In genomic region chr1:223742861-223743517, GRCh38 we compare ENCODE assay signal across 14 cellular contexts. TPM values are rescaled to one million over a fixed set of nuclear protein-coding genes. Genes with fewer than 3 reads are reported as not detected.
DNase-seq lines count a peak whose midpoint lies in the region; ATAC-seq and TF ChIP-seq lines count a peak whose summit lies in the region.
"Had no signal": no experiment of that assay in that cellular context is flagged by ENCODE, and none has a peak within 500 bp of the region (broad histone marks: within the 10 kb centered on the region; RNA-seq: fewer than 3 reads in every experiment).

No MANE protein-coding gene starts in this region.

- 76 to 77% methylated on average over 8 to 9 of the region's 9 CpGs for WGBS in thyroid gland, 2 donors

- DNase-seq in left ventricle myocardium inferior, result no peak
- no peak for DNase-seq in Right ventricle myocardium superior
- peak; percentile 74 for DNase-seq in NCI-H345 treated with DMSO at 0.1 percent for 48 hours (lab: John Stamatoyannopoulos, UW; ENCODE audit: unreplicated experiment)
- DNase-seq in epithelial cell of prostate (ENCODE audit: low read depth, low spot score), result no peak
- DNase-seq in thyroid gland, result no peak
- DNase-seq in kidney glomerular epithelial cell (lab: John Stamatoyannopoulos, UW), result no peak
- DNase-seq: activated T-cell treated with anti-CD3 and anti-CD28 coated beads, Interleukin-2, amount 50 U/mL, for 4 hours; effector memory CD4-positive, alpha-beta T cell; mesendoderm; NCI-H1105 had no signal

- no peak for ATAC-seq in Right ventricle myocardium superior (ENCODE audit: poor library complexity)
- no peak for ATAC-seq in stimulated activated memory B cell treated with anti-CD40 and anti-IgM and Interleukin-4, amounts not matched to agents 10 μg/mL and 1 μg/mL and 100 μg/mL, for 72 hours
- ATAC-seq in HG02798 (IDR thresholded peaks at IDR 0.05; ENCODE audit: poor library complexity, unreplicated experiment), result no peak
- ATAC-seq: activated CD4-positive, CD25-positive, alpha-beta regulatory T cell treated with anti-CD3 and anti-CD28 coated beads, Interleukin-2, amount 50 U/mL, for 24 hours; activated T-cell treated with anti-CD3 and anti-CD28 coated beads, Interleukin-2, amount 50 U/mL, for 4 hours had no signal

- intact Hi-C loops in left ventricle myocardium inferior (cut with micrococcal nuclease) (no loop called here), Right ventricle myocardium superior (cut with DNase I) (no loop called here), thyroid gland (cut with DNase I) (no loop called here)

- H3K27me3 Mint-ChIP-seq in stimulated activated memory B cell treated with anti-CD40 and anti-IgM and Interleukin-4, amounts not matched to agents 10 μg/mL and 1 μg/mL and 100 μg/mL, for 72 hours, result no peaks in the 10 kb centered on the region

- no peak overlapping the region for H3K4me3 ChIP-seq in left ventricle myocardium inferior
- no peak overlapping the region for H3K4me3 ChIP-seq in thyroid gland (replicated peaks in 1 of 3)

- H3K9me3 ChIP-seq in left ventricle myocardium inferior (replicated peaks), result no peaks in the 10 kb centered on the region
- H3K9me3 ChIP-seq in thyroid gland, result no peaks in the 10 kb centered on the region

- H3K27me3 ChIP-seq in left ventricle myocardium inferior (ENCODE audit: low read depth), result no peaks in the 10 kb centered on the region
- H3K27me3 ChIP-seq in thyroid gland, result no peaks in the 10 kb centered on the region

- TF ChIP-seq POLR2A in thyroid gland (IDR thresholded peaks at IDR 0.05), result no peak

- H3K27ac ChIP-seq in left ventricle myocardium inferior (replicated peaks) (peak overlapping the region; percentile 79), epithelial cell of prostate (peak overlapping the region; percentile 99), thyroid gland (peak overlapping the region in 1 of 3 donors; percentile 15)

- peaks cover 75% of the 10 kb centered on the region for H3K4me1 ChIP-seq in left ventricle myocardium inferior
- peaks cover 22 to 29% of the 10 kb centered on the region in 2 donors for H3K4me1 ChIP-seq in thyroid gland

- H3K9me3 Mint-ChIP-seq in stimulated activated memory B cell treated with anti-CD40 and anti-IgM and Interleukin-4, amounts not matched to agents 10 μg/mL and 1 μg/mL and 100 μg/mL, for 72 hours, result no peaks in the 10 kb centered on the region
- H3K9me3 Mint-ChIP-seq: activated T-cell treated with anti-CD3 and anti-CD28 coated beads, Interleukin-2, amount 50 U/mL, for 4 hours had no signal

- H3K4me3 Mint-ChIP-seq in stimulated activated memory B cell treated with anti-CD40 and anti-IgM and Interleukin-4, amounts not matched to agents 10 μg/mL and 1 μg/mL and 100 μg/mL, for 72 hours, result no peak overlapping the region
- H3K4me3 Mint-ChIP-seq: activated T-cell treated with anti-CD3 and anti-CD28 coated beads, Interleukin-2, amount 50 U/mL, for 4 hours had no signal

- peaks cover 36% of the 10 kb centered on the region for H3K36me3 ChIP-seq in left ventricle myocardium inferior
- peaks cover 10 to 11% of the 10 kb centered on the region in 2 donors for H3K36me3 ChIP-seq in thyroid gland

- peaks cover 10% of the 10 kb centered on the region for H3K4me1 Mint-ChIP-seq in stimulated activated memory B cell treated with anti-CD40 and anti-IgM and Interleukin-4, amounts not matched to agents 10 μg/mL and 1 μg/mL and 100 μg/mL, for 72 hours

- peak overlapping the region; percentile 62 for H3K27ac Mint-ChIP-seq in stimulated activated memory B cell treated with anti-CD40 and anti-IgM and Interleukin-4, amounts not matched to agents 10 μg/mL and 1 μg/mL and 100 μg/mL, for 72 hours
- H3K27ac Mint-ChIP-seq: progenitor cell of endocrine pancreas had no signal

- H3K36me3 Mint-ChIP-seq in stimulated activated memory B cell treated with anti-CD40 and anti-IgM and Interleukin-4, amounts not matched to agents 10 μg/mL and 1 μg/mL and 100 μg/mL, for 72 hours, result peaks cover 37% of the 10 kb centered on the region

- TF ChIP-seq CTCF in left ventricle myocardium inferior (IDR thresholded peaks at IDR 0.05; ENCODE audit: borderline replicate concordance), result no peak
- no peak for TF ChIP-seq CTCF in thyroid gland (IDR thresholded peaks at IDR 0.05)

RNA-seq across cellular contexts. Expression of gene CAPN2, which starts 30.6 kb away (rescaled TPM):
- total RNA-seq in left ventricle myocardium inferior (65.3 TPM), Right ventricle myocardium superior (72.6 TPM), thyroid gland (100 to 1,000 TPM; 134 to 155 (median 148) TPM)
